In genomic region chr13:105135852-105136251, GRCh38 we compare ENCODE assay signal across 22 cellular contexts.
"Had no signal": no experiment of that assay in that cellular context is flagged by ENCODE, and none has a peak within 500 bp of the region (broad histone marks: within the 10 kb centered on the region; RNA-seq: fewer than 3 reads in every experiment).

No MANE protein-coding gene starts in this region.

- H3K36me3 ChIP-seq: heart right ventricle, tibial artery had no signal

- H3K36me3 Mint-ChIP-seq: activated naive CD4-positive, alpha-beta T cell treated with anti-CD3 and anti-CD28 coated beads, Interleukin-2, amount 50 U/mL, for 24 hours; memory B cell had no signal

- H3K27ac Mint-ChIP-seq: activated CD4-positive, alpha-beta memory T cell treated with anti-CD3 and anti-CD28 coated beads, Interleukin-2, amount 10 ng/mL, durations not matched to agents 7 days and 5 days; activated CD4-positive, alpha-beta T cell treated with anti-CD3 and anti-CD28 coated beads, Interleukin-2, amount 10 ng/mL, durations not matched to agents 24 days and 14 days; activated CD8-positive, alpha-beta memory T cell treated with anti-CD3 and anti-CD28 coated beads, Interleukin-2, amount 10 ng/mL, durations not matched to agents 7 days and 5 days; activated naive CD4-positive, alpha-beta T cell treated with anti-CD3 and anti-CD28 coated beads, Interleukin-2, amount 50 U/mL, for 24 hours; memory B cell; nephron progenitor cell had no signal

- DNase-seq: activated CD4-positive, alpha-beta memory T cell treated with anti-CD3 and anti-CD28 coated beads, Interleukin-2, amount 10 ng/mL, durations not matched to agents 7 days and 5 days; activated CD4-positive, alpha-beta T cell treated with anti-CD3 and anti-CD28 coated beads, Interleukin-2, amount 10 ng/mL, durations not matched to agents 24 days and 14 days; activated CD8-positive, alpha-beta memory T cell treated with anti-CD3 and anti-CD28 coated beads, Interleukin-2, amount 10 ng/mL, durations not matched to agents 7 days and 5 days; activated gamma-delta T cell; activated T-cell treated with anti-CD3 and anti-CD28 coated beads for 4 hours; heart right ventricle; left colon; mucosa of descending colon; nephron progenitor cell; right cardiac atrium; stimulated activated CD4-positive, alpha-beta T cell treated with anti-CD3 and anti-CD28 coated beads, Interleukin-12 subunit alpha, Interleukin-12 subunit beta, amount 100 ng/mL, for 4 hours; stimulated activated CD4-positive, alpha-beta T cell treated with anti-CD3 and anti-CD28 coated beads, Interleukin-4, amount 100 ng/mL, for 4 hours; stimulated activated naive CD8-positive, alpha-beta T cell treated with anti-CD3 and anti-CD28 coated beads, Interleukin-15, Interleukin-2, amounts not matched to agents 100 U/mL and 50 U/mL, for 24 hours; tibial artery had no signal

- H3K4me1 ChIP-seq: heart right ventricle, parathyroid adenoma, tibial artery had no signal

- H3K79me2 ChIP-seq: parathyroid adenoma had no signal

- H3K27me3 ChIP-seq: heart right ventricle, tibial artery had no signal

- H3K4me3 Mint-ChIP-seq: activated CD4-positive, alpha-beta memory T cell treated with anti-CD3 and anti-CD28 coated beads, Interleukin-2, amount 10 ng/mL, durations not matched to agents 7 days and 5 days; activated CD4-positive, alpha-beta T cell treated with anti-CD3 and anti-CD28 coated beads, Interleukin-2, amount 10 ng/mL, durations not matched to agents 24 days and 14 days; activated CD8-positive, alpha-beta memory T cell treated with anti-CD3 and anti-CD28 coated beads, Interleukin-2, amount 10 ng/mL, durations not matched to agents 7 days and 5 days; activated naive CD4-positive, alpha-beta T cell treated with anti-CD3 and anti-CD28 coated beads, Interleukin-2, amount 50 U/mL, for 24 hours; memory B cell; nephron progenitor cell had no signal

- H3K4me3 ChIP-seq: coronary artery, heart right ventricle, mucosa of descending colon, tibial artery had no signal

- H3K27me3 Mint-ChIP-seq: activated CD4-positive, alpha-beta memory T cell treated with anti-CD3 and anti-CD28 coated beads, Interleukin-2, amount 10 ng/mL, durations not matched to agents 7 days and 5 days; activated CD8-positive, alpha-beta memory T cell treated with anti-CD3 and anti-CD28 coated beads, Interleukin-2, amount 10 ng/mL, durations not matched to agents 7 days and 5 days; activated naive CD4-positive, alpha-beta T cell treated with anti-CD3 and anti-CD28 coated beads, Interleukin-2, amount 50 U/mL, for 24 hours; memory B cell had no signal

- H3K9me3 Mint-ChIP-seq: activated CD4-positive, alpha-beta memory T cell treated with anti-CD3 and anti-CD28 coated beads, Interleukin-2, amount 10 ng/mL, durations not matched to agents 7 days and 5 days; activated CD4-positive, alpha-beta T cell treated with anti-CD3 and anti-CD28 coated beads, Interleukin-2, amount 10 ng/mL, durations not matched to agents 24 days and 14 days; activated naive CD4-positive, alpha-beta T cell treated with anti-CD3 and anti-CD28 coated beads, Interleukin-2, amount 50 U/mL, for 24 hours; memory B cell had no signal

- H3K9ac ChIP-seq: parathyroid adenoma had no signal

- H3K27ac ChIP-seq: coronary artery, heart right ventricle, parathyroid adenoma, tibial artery, VCaP had no signal

- H3K9me3 ChIP-seq: mucosa of descending colon, tibial artery had no signal

- H2AFZ ChIP-seq: parathyroid adenoma had no signal

- FAIRE-seq: bronchial epithelial cell, keratinocyte had no signal

- ATAC-seq: activated CD4-positive, CD25-positive, alpha-beta regulatory T cell treated with anti-CD3 and anti-CD28 coated beads, Interleukin-2, amount 50 U/mL, for 24 hours; activated CD8-positive, alpha-beta memory T cell treated with anti-CD3 and anti-CD28 coated beads, Interleukin-2, amount 10 ng/mL, durations not matched to agents 7 days and 5 days; heart right ventricle; left colon; mucosa of descending colon; right cardiac atrium; stimulated activated naive CD8-positive, alpha-beta T cell treated with anti-CD3 and anti-CD28 coated beads, Interleukin-15, Interleukin-2, amounts not matched to agents 100 U/mL and 50 U/mL, for 24 hours had no signal
